Comparison of ENCODE assay signal across 12 cellular contexts in genomic region chr5:1182633-1183423, GRCh38. TPM values are rescaled to one million over a fixed set of nuclear protein-coding genes. Genes with fewer than 3 reads are reported as not detected.
DNase-seq lines count a peak whose midpoint lies in the region; ATAC-seq and TF ChIP-seq lines count a peak whose summit lies in the region.
"Had no signal": no experiment of that assay in that cellular context is flagged by ENCODE, and none has a peak within 500 bp of the region (broad histone marks: within the 10 kb centered on the region; RNA-seq: fewer than 3 reads in every experiment).

No MANE protein-coding gene starts in this region.

- WGBS in GM23248 (ENCODE audit: low coverage in 1 of 2, low lambda C conversion rate in 2 of 2, missing lambda C conversion rate in 2 of 2), 2 experiments, result 41 to 45% methylated on average over 31 of the region's 31 CpGs

- H3K27ac ChIP-seq in RWPE2 (ENCODE audit: poor library complexity, severe bottlenecking) (no peak overlapping the region), GM23248 (no peak overlapping the region), PC-3 (ENCODE audit: low read length) (no peak overlapping the region)

- H3K9ac ChIP-seq in GM23248, result no peak overlapping the region
- H3K9ac ChIP-seq in PC-3 (ENCODE audit: low read length), result no peak overlapping the region
- H3K9ac ChIP-seq: SK-N-SH had no signal

- TF ChIP-seq CTCF in BE2C (IDR thresholded peaks at IDR 0.05; ENCODE audit: low read depth, low read length), result no peak
- TF ChIP-seq CTCF in RWPE2 (IDR thresholded peaks at IDR 0.05; ENCODE audit: poor library complexity, severe bottlenecking), result no peak
- no peak for TF ChIP-seq CTCF in neural crest cell (conservative IDR thresholded peaks at IDR 0.05)
- TF ChIP-seq CTCF in PC-3 (conservative IDR thresholded peaks at IDR 0.05; ENCODE audit: low read depth, low read length), result no peak

- no peaks in the 10 kb centered on the region for H3K36me3 ChIP-seq in BE2C
- no peaks in the 10 kb centered on the region for H3K36me3 ChIP-seq in RWPE2 (ENCODE audit: low read depth)
- no peaks in the 10 kb centered on the region for H3K36me3 ChIP-seq in GM23248 (ENCODE audit: low read depth)
- no peaks in the 10 kb centered on the region for H3K36me3 ChIP-seq in PC-3 (ENCODE audit: low read depth, low read length)

- H3K9me2 ChIP-seq in GM23248 (ENCODE audit: insufficient read depth), result no peaks in the 10 kb centered on the region
- H3K9me2 ChIP-seq in PC-3 (replicated peaks; ENCODE audit: low read length), result no peaks in the 10 kb centered on the region
- H3K9me2 ChIP-seq: SK-N-SH had no signal

- H3F3A ChIP-seq in GM23248 (ENCODE audit: insufficient read depth), result no peaks in the 10 kb centered on the region
- H3F3A ChIP-seq in PC-3 (ENCODE audit: low read length, unreplicated experiment), result no peaks in the 10 kb centered on the region

- H3K79me2 ChIP-seq in GM23248 (ENCODE audit: insufficient read depth), result no peaks in the 10 kb centered on the region
- H3K79me2 ChIP-seq in PC-3 (ENCODE audit: low read length), result no peaks in the 10 kb centered on the region

- H4K20me1 ChIP-seq in GM23248 (ENCODE audit: insufficient read depth) (no peaks in the 10 kb centered on the region), PC-3 (ENCODE audit: low read length) (no peaks in the 10 kb centered on the region)

- H3K4me3 ChIP-seq in BE2C (ENCODE audit: low read depth, low read length) (no peak overlapping the region), RWPE2 (ENCODE audit: severe bottlenecking) (no peak overlapping the region), GM23248 (no peak overlapping the region), PC-3 (ENCODE audit: low read length) (no peak overlapping the region)

- BruUV-seq in PC-3 (replicated peaks; lab: Mats Ljungman, UMichigan), result no TSS peak

- H3K4me2 ChIP-seq in GM23248 (ENCODE audit: unreplicated experiment) (no peak overlapping the region), PC-3 (ENCODE audit: low read length) (no peak overlapping the region)
- H3K4me2 ChIP-seq: SK-N-SH had no signal

- POLR2A ChIA-PET in PC-3 (lab: Charles Lee; ENCODE audit: unreplicated experiment), result no interaction called here

- H3K27me3 ChIP-seq in BE2C (no peaks in the 10 kb centered on the region), RWPE2 (ENCODE audit: insufficient read depth, poor library complexity, severe bottlenecking) (no peaks in the 10 kb centered on the region), GM23248 (replicated peaks; ENCODE audit: insufficient read depth) (peaks cover 6% of the 10 kb centered on the region), PC-3 (ENCODE audit: low read length) (peaks cover 15% of the 10 kb centered on the region)

- H3K27me3 Mint-ChIP-seq in neural crest cell (ENCODE audit: low read depth), result no peaks in the 10 kb centered on the region

- intact Hi-C loops in left ventricle myocardium superior (cut with micrococcal nuclease) (no loop called here), PC-3 (cut with micrococcal nuclease) (no loop called here)

- H3K4me1 ChIP-seq in BE2C, result peaks cover 10% of the 10 kb centered on the region
- H3K4me1 ChIP-seq in RWPE2 (ENCODE audit: insufficient read depth, poor library complexity, severe bottlenecking), result no peaks in the 10 kb centered on the region
- no peaks in the 10 kb centered on the region for H3K4me1 ChIP-seq in GM23248 (ENCODE audit: insufficient read depth)
- H3K4me1 ChIP-seq in PC-3 (ENCODE audit: insufficient read depth, low read length), result no peaks in the 10 kb centered on the region

- DNase-seq in BE2C, result peak; percentile 13
- DNase-seq in RWPE2 (ENCODE audit: low spot score), result peak; percentile 56
- DNase-seq in left ventricle myocardium superior, result peak; percentile 33
- DNase-seq in neural crest cell (ENCODE audit: low read depth, low spot score), result peak; percentile 44
- DNase-seq in cortex of kidney (lab: John Stamatoyannopoulos, UW), result no peak
- DNase-seq in GM23248, result no peak
- DNase-seq in SKM-1 treated with dmso at 0.1 percent for 144 hours (lab: John Stamatoyannopoulos, UW; ENCODE audit: unreplicated experiment), result no peak
- DNase-seq in PC-3, result no peak
- DNase-seq: NCI-H82; SK-N-SH; stimulated activated CD4-positive, alpha-beta T cell treated with anti-CD3 and anti-CD28 coated beads, Interleukin-4, amount 100 ng/mL, for 1 hour had no signal

- ATAC-seq in RWPE2 (ENCODE audit: low read depth), result no peak
- peak; percentile 58 for ATAC-seq in left ventricle myocardium superior
- ATAC-seq in PC-3, result no peak
- ATAC-seq: activated naive CD4-positive, alpha-beta T cell treated with anti-CD3 and anti-CD28 coated beads, Interleukin-2, amount 50 U/mL, for 72 hours had no signal

- CTCF ChIA-PET in PC-3 (lab: Charles Lee), result no interaction called here

- H3K36me3 Mint-ChIP-seq in neural crest cell (ENCODE audit: low read depth), result no peaks in the 10 kb centered on the region
- H3K36me3 Mint-ChIP-seq: activated naive CD4-positive, alpha-beta T cell treated with anti-CD3 and anti-CD28 coated beads, Interleukin-2, amount 50 U/mL, for 72 hours had no signal

- no peaks in the 10 kb centered on the region for H3K9me3 ChIP-seq in BE2C
- no peaks in the 10 kb centered on the region for H3K9me3 ChIP-seq in RWPE2 (ENCODE audit: severe bottlenecking)
- H3K9me3 ChIP-seq in GM23248 (ENCODE audit: low read depth), result no peaks in the 10 kb centered on the region
- H3K9me3 ChIP-seq in PC-3 (ENCODE audit: low read length), result no peaks in the 10 kb centered on the region
- H3K9me3 ChIP-seq: SK-N-SH had no signal

- H2AFZ ChIP-seq in GM23248 (no peak overlapping the region), PC-3 (ENCODE audit: low read length) (no peak overlapping the region)

- H3K4me1 Mint-ChIP-seq in neural crest cell, result peaks cover 21% of the 10 kb centered on the region

- no peaks in the 10 kb centered on the region for H3K9me3 Mint-ChIP-seq in neural crest cell
- H3K9me3 Mint-ChIP-seq: activated naive CD4-positive, alpha-beta T cell treated with anti-CD3 and anti-CD28 coated beads, Interleukin-2, amount 50 U/mL, for 72 hours had no signal

- in situ Hi-C loops in GM23248 (cut with MboI), result no loop called here

- H3K4me3 Mint-ChIP-seq in neural crest cell, result peak overlapping the region; percentile 74

- no peak overlapping the region for H3K27ac Mint-ChIP-seq in neural crest cell (ENCODE audit: unreplicated experiment)
- H3K27ac Mint-ChIP-seq: activated naive CD4-positive, alpha-beta T cell treated with anti-CD3 and anti-CD28 coated beads, Interleukin-2, amount 50 U/mL, for 72 hours had no signal

RNA-seq across cellular contexts. Expression of gene SLC6A19, which starts 18.6 kb away (rescaled TPM):
- 1.3 TPM for polyA plus RNA-seq in BE2C (2012; ENCODE audit: insufficient read depth, insufficient read length, low read depth)
- total RNA-seq in left ventricle myocardium superior (not detected), neural crest cell (not detected in 2 replicates), PC-3 (2014; rRNA removed) (not detected in 2 replicates)
- not detected in 2 replicates for total RNA-seq in GM23248 (2014; rRNA removed; shearing (Covaris generic))
- not detected in 2 replicates for polyA plus RNA-seq in GM23248 (2016; fragmentation: Nextera tagmentation; extraction: Ambion mirVana)
- total RNA-seq: activated naive CD4-positive, alpha-beta T cell treated with anti-CD3 and anti-CD28 coated beads, Interleukin-2, amount 50 U/mL, for 72 hours had no signal
- polyA plus RNA-seq: SK-N-SH had no signal

RNA-seq across cellular contexts. Expression of gene SLC6A18, which starts 42.4 kb away (rescaled TPM):
- not detected for polyA plus RNA-seq in BE2C (2012; ENCODE audit: insufficient read depth, insufficient read length, low read depth)
- total RNA-seq in left ventricle myocardium superior (not detected), neural crest cell (not detected in 2 replicates), PC-3 (2014; rRNA removed) (not detected in 2 replicates)
- not detected in 2 replicates for total RNA-seq in GM23248 (2014; rRNA removed; shearing (Covaris generic))
- polyA plus RNA-seq in GM23248 (2016; fragmentation: Nextera tagmentation; extraction: Ambion mirVana), result not detected in 2 replicates
- total RNA-seq: activated naive CD4-positive, alpha-beta T cell treated with anti-CD3 and anti-CD28 coated beads, Interleukin-2, amount 50 U/mL, for 72 hours had no signal
- polyA plus RNA-seq: SK-N-SH had no signal

Comparison
In these comparisons a context has a peak if more than half of its experiments do, and no peak if none do; other contexts are left out.
1. DNase-seq: peak in BE2C (single experiment), RWPE2 (single experiment), left ventricle myocardium superior (single experiment) and neural crest cell (single experiment); none in cortex of kidney (single experiment), GM23248 (single experiment), SKM-1 treated with dmso at 0.1 percent for 144 hours (single experiment) and PC-3 (single experiment).